ENCODE assay signal across 13 cellular contexts in genomic region chr14:53190938-53191337, GRCh38. TPM values are rescaled to one million over a fixed set of nuclear protein-coding genes. Genes with fewer than 3 reads are reported as not detected.
A peak's percentile ranks its signal among the peaks of the same experiment; 100 is the strongest.
DNase-seq lines count a peak whose midpoint lies in the region; ATAC-seq, FAIRE-seq and TF ChIP-seq lines count a peak whose summit lies in the region.
"Had no signal": no experiment of that assay in that cellular context is flagged by ENCODE, and none has a peak within 500 bp of the region (broad histone marks: within the 10 kb centered on the region; RNA-seq: fewer than 3 reads in every experiment).

No MANE protein-coding gene starts in this region.

- ATAC-seq in HepG2 (no peak), right lobe of liver (no peak), HG02759 (IDR thresholded peaks at IDR 0.05; ENCODE audit: unreplicated experiment) (no peak), GM21825 (IDR thresholded peaks at IDR 0.05; ENCODE audit: unreplicated experiment) (no peak), upper lobe of left lung (ENCODE audit: low FRiP score in 2 of 2) (no peak)

- DNase-seq in HepG2 (ENCODE audit: low spot score) (no peak), right lobe of liver (no peak), iris pigment epithelial cell (ENCODE audit: low read depth) (peak; percentile 62), upper lobe of left lung (no peak), SKM-1 treated with dmso at 0.1 percent for 144 hours (lab: John Stamatoyannopoulos, UW; ENCODE audit: unreplicated experiment) (no peak)
- DNase-seq in activated CD4-positive, alpha-beta memory T cell treated with anti-CD3 and anti-CD28 coated beads, Interleukin-2, amount 10 ng/mL, durations not matched to agents 7 days and 5 days: peak; percentile 24
- DNase-seq: activated gamma-delta T cell treated with Interleukin-2 at 50 U/mL for 16 hours, midbrain, NCI-H146, SIG-M5 had no signal

- no peaks in the 10 kb centered on the region for H3K4me1 ChIP-seq in HepG2 (ENCODE audit: insufficient read depth, low read length)
- H3K4me1 ChIP-seq in right lobe of liver: no peaks in the 10 kb centered on the region
- H3K4me1 ChIP-seq in upper lobe of left lung: no peaks in the 10 kb centered on the region

- no peaks in the 10 kb centered on the region for H3K9me3 Mint-ChIP-seq in activated CD4-positive, alpha-beta memory T cell treated with anti-CD3 and anti-CD28 coated beads, Interleukin-2, amount 10 ng/mL, durations not matched to agents 7 days and 5 days

- TF ChIP-seq EP300 in HepG2 (IDR thresholded peaks at IDR 0.05; ENCODE audit: low read depth in 2 of 2, low read length in 2 of 2): no peak
- no peak for TF ChIP-seq EP300 in HepG2 (CRISPR knock-in tag; IDR thresholded peaks at IDR 0.05; ENCODE audit: borderline replicate concordance)
- TF ChIP-seq EP300 in upper lobe of left lung (IDR thresholded peaks at IDR 0.05): no peak

- FAIRE-seq in HepG2 (lab: Jason Lieb, UNC): no peak

- intact Hi-C loops in HepG2 (cut with micrococcal nuclease; ENCODE audit: unreplicated experiment): no loop called here
- intact Hi-C loops in right lobe of liver (cut with DNase I): no loop called here

- H3K4me3 Mint-ChIP-seq in activated CD4-positive, alpha-beta memory T cell treated with anti-CD3 and anti-CD28 coated beads, Interleukin-2, amount 10 ng/mL, durations not matched to agents 7 days and 5 days: no peak overlapping the region
- H3K4me3 Mint-ChIP-seq: B cell had no signal

- H3K36me3 ChIP-seq in HepG2 (replicated peaks in 1 of 2; ENCODE audit: control insufficient read depth in 1 of 2, insufficient read depth in 2 of 2, low read length in 2 of 2) (no peaks in the 10 kb centered on the region), right lobe of liver (no peaks in the 10 kb centered on the region), upper lobe of left lung (no peaks in the 10 kb centered on the region)

- no peak for TF ChIP-seq POLR2A in HepG2 (IDR thresholded peaks at IDR 0.05; ENCODE audit: insufficient read depth in 1 of 2, low read depth in 2 of 2, low read length in 2 of 2)
- no peak for TF ChIP-seq POLR2A in right lobe of liver (IDR thresholded peaks at IDR 0.05)
- no peak for TF ChIP-seq POLR2A in upper lobe of left lung (IDR thresholded peaks at IDR 0.05)

- H3K36me3 Mint-ChIP-seq in activated CD4-positive, alpha-beta memory T cell treated with anti-CD3 and anti-CD28 coated beads, Interleukin-2, amount 10 ng/mL, durations not matched to agents 7 days and 5 days (ENCODE audit: low read depth): peaks cover 5% of the 10 kb centered on the region

- H3K9me3 ChIP-seq in HepG2 (ENCODE audit: low read length) (no peaks in the 10 kb centered on the region), right lobe of liver (no peaks in the 10 kb centered on the region), upper lobe of left lung (no peaks in the 10 kb centered on the region)

- WGBS in HepG2 (ENCODE audit: low lambda C conversion rate): 0% methylated on average over 2 of the region's 2 CpGs
- 52% methylated on average over 2 of the region's 2 CpGs for WGBS in right lobe of liver (ENCODE audit: insufficient coverage, low coverage, low lambda C conversion rate, missing lambda C conversion rate)
- WGBS in upper lobe of left lung, 2 donors: 67 to 69% methylated on average over 2 of the region's 2 CpGs

- no peak for TF ChIP-seq RAD21 in HepG2 (CRISPR knock-in tag; IDR thresholded peaks at IDR 0.05)

- H3K9ac ChIP-seq in HepG2 (ENCODE audit: insufficient read depth, low read depth, low read length): no peak overlapping the region

- H3K27me3 ChIP-seq in HepG2 (ENCODE audit: control insufficient read depth in 1 of 2, insufficient read depth in 2 of 2, low read length in 2 of 2) (peaks cover 0 to 2% of the 10 kb centered on the region in 2 experiments; a peak in 2 of 5 replicates), right lobe of liver (no peaks in the 10 kb centered on the region), upper lobe of left lung (no peaks in the 10 kb centered on the region)

- H3K4me2 ChIP-seq in HepG2 (ENCODE audit: low read depth, low read length): no peak overlapping the region

- POLR2A ChIA-PET in HepG2 (lab: Yijun Ruan, JAX): no interaction called here
- POLR2A ChIA-PET in activated CD4-positive, alpha-beta memory T cell treated with anti-CD3 and anti-CD28 coated beads, Interleukin-2, amount 10 ng/mL, durations not matched to agents 7 days and 5 days (lab: Charles Lee): interaction anchor here (1.2 to 1.3 kb wide), 2 partner anchors 38 to 81 kb away, joined by 3 to 6 read pairs; partner anchors contain the start of gene DDHD1

- H3K27ac Mint-ChIP-seq in activated CD4-positive, alpha-beta memory T cell treated with anti-CD3 and anti-CD28 coated beads, Interleukin-2, amount 10 ng/mL, durations not matched to agents 7 days and 5 days: no peak overlapping the region
- H3K27ac Mint-ChIP-seq: B cell had no signal

- TF ChIP-seq CTCF in HepG2 (CRISPR knock-in tag; IDR thresholded peaks at IDR 0.05): no peak
- TF ChIP-seq CTCF in right lobe of liver (IDR thresholded peaks at IDR 0.05): no peak
- no peak for TF ChIP-seq CTCF in upper lobe of left lung (IDR thresholded peaks at IDR 0.05)

- peaks cover 17% of the 10 kb centered on the region for H3K4me1 Mint-ChIP-seq in activated CD4-positive, alpha-beta memory T cell treated with anti-CD3 and anti-CD28 coated beads, Interleukin-2, amount 10 ng/mL, durations not matched to agents 7 days and 5 days
- H3K4me1 Mint-ChIP-seq: B cell had no signal

- CTCF ChIA-PET in HepG2 (lab: Yijun Ruan, JAX; ENCODE audit: low intra/inter-chr PET ratio, low total read pairs): no interaction called here
- CTCF ChIA-PET in activated CD4-positive, alpha-beta memory T cell treated with anti-CD3 and anti-CD28 coated beads, Interleukin-2, amount 10 ng/mL, durations not matched to agents 7 days and 5 days (lab: Charles Lee): interaction anchor here (0.7 kb wide), 1 partner anchor 21 kb away, joined by 3 read pairs; no protein-coding TSS in a partner anchor

- no TSS peak for BruUV-seq in HepG2 (replicated peaks; lab: Mats Ljungman, UMichigan)

- H3K4me3 ChIP-seq in HepG2 (replicated peaks in 1 of 3; ENCODE audit: insufficient read depth in 1 of 3, low read depth in 2 of 3, low read length in 3 of 3) (no peak overlapping the region), right lobe of liver (no peak overlapping the region), upper lobe of left lung (no peak overlapping the region)

- H3K27me3 Mint-ChIP-seq in activated CD4-positive, alpha-beta memory T cell treated with anti-CD3 and anti-CD28 coated beads, Interleukin-2, amount 10 ng/mL, durations not matched to agents 7 days and 5 days: no peaks in the 10 kb centered on the region
- H3K27me3 Mint-ChIP-seq: B cell had no signal

- no peaks in the 10 kb centered on the region for H3K79me2 ChIP-seq in HepG2 (ENCODE audit: insufficient read depth, low read length)

- in situ Hi-C loops in HepG2 (cut with HindIII; ENCODE audit: extremely low pct_ligation_motif_present, low pct_unique_long_range_greater_than_20kb): no loop called here

- H3K27ac ChIP-seq in HepG2 (ENCODE audit: extremely low read length, insufficient read depth, low read length): no peak overlapping the region
- H3K27ac ChIP-seq in right lobe of liver: no peak overlapping the region
- H3K27ac ChIP-seq in upper lobe of left lung: no peak overlapping the region

- H4K20me1 ChIP-seq in HepG2 (ENCODE audit: insufficient read depth, low read length): no peaks in the 10 kb centered on the region

- H2AFZ ChIP-seq in HepG2 (ENCODE audit: low read length): no peak overlapping the region

TF ChIP-seq in HepG2, 621 proteins besides CTCF, POLR2A, EP300 and RAD21:
- peak; percentile 34 for TF ChIP-seq MAFF (IDR thresholded peaks at IDR 0.05; ENCODE audit: low read depth, low read length)
- peak; percentile 37 to 56; a peak in 3 of 4 replicates for TF ChIP-seq MAFK (conservative IDR thresholded peaks at IDR 0.05 in 1 of 2, IDR thresholded peaks at IDR 0.05 in 1 of 2; ENCODE audit: low read length in 2 of 2)
- no peak for TF ChIP-seq RFXAP (CRISPR knock-in tag; IDR thresholded peaks at IDR 0.05; ENCODE audit: borderline replicate concordance)

RNA-seq across cellular contexts. Expression of gene DDHD1, which starts 37.8 kb away (rescaled TPM):
- total RNA-seq in HepG2 (2016; rRNA removed; fragmentation: Illumina TruSeq; extraction: Trizol): 7.2 and 8.3 TPM in 2 replicates
- total RNA-seq in HepG2 (2016; cell fraction: cytosol; rRNA removed; fragmentation: Illumina TruSeq; extraction: Trizol; ENCODE audit: low read depth): 1.5 TPM in 2 replicates
- 8.2 TPM in 2 replicates for total RNA-seq in HepG2 (2016; cell fraction: insoluble cytoplasmic fraction; rRNA removed; fragmentation: Illumina TruSeq; extraction: Trizol)
- total RNA-seq in HepG2 (2016; cell fraction: membrane; rRNA removed; fragmentation: Illumina TruSeq; extraction: Trizol): 3.4 and 3.6 TPM in 2 replicates
- total RNA-seq in HepG2 (2016; cell fraction: nucleus; rRNA removed; fragmentation: Illumina TruSeq; extraction: Trizol): 20.5 and 21.3 TPM in 2 replicates
- polyA plus RNA-seq in HepG2 (2011; rRNA removed): 3.3 and 4.6 TPM in 2 replicates
- 1.1 and 1.8 TPM in 2 replicates for polyA plus RNA-seq in HepG2 (2011; cell fraction: cytosol; rRNA removed)
- 5.3 and 6.3 TPM in 2 replicates for polyA plus RNA-seq in HepG2 (2011; cell fraction: nucleus; rRNA removed)
- 3.3 and 3.5 TPM in 2 replicates for polyA plus RNA-seq in HepG2 (2012)
- 0.19 and 0.20 TPM in 2 replicates for polyA plus RNA-seq in HepG2 (2016; cell fraction: cytosol; fragmentation: Illumina TruSeq; extraction: Trizol; ENCODE audit: low read depth)
- 5.9 and 6.3 TPM in 2 replicates for polyA plus RNA-seq in HepG2 (2016; cell fraction: insoluble cytoplasmic fraction; fragmentation: Illumina TruSeq; extraction: Trizol; ENCODE audit: low read depth)
- 1.0 and 1.2 TPM in 2 replicates for polyA plus RNA-seq in HepG2 (2016; cell fraction: membrane; fragmentation: Illumina TruSeq; extraction: Trizol; ENCODE audit: low read depth)
- 9.7 and 11.0 TPM in 2 replicates for polyA plus RNA-seq in HepG2 (2016; cell fraction: nucleus; fragmentation: Illumina TruSeq; extraction: Trizol; ENCODE audit: insufficient read depth, low read depth)
- 5.2 and 10.4 TPM in 2 replicates for polyA minus RNA-seq in HepG2 (2011; rRNA and poly(A)+ RNA removed; ENCODE audit: low replicate concordance)
- polyA minus RNA-seq in HepG2 (2011; cell fraction: cytosol; rRNA and poly(A)+ RNA removed): 3.8 and 5.5 TPM in 2 replicates
- polyA minus RNA-seq in HepG2 (2011; cell fraction: nucleus; rRNA and poly(A)+ RNA removed): 66.2 and 71.5 TPM in 2 replicates
- total RNA-seq in right lobe of liver: 1 to 10 TPM; 2.7 to 8.4 (median 6.0) TPM
- total RNA-seq in activated CD4-positive, alpha-beta memory T cell treated with anti-CD3 and anti-CD28 coated beads, Interleukin-2, amount 10 ng/mL, durations not matched to agents 7 days and 5 days: 10 to 100 TPM; 53.6 to 58.5 TPM
- 10 to 100 TPM; 18.4 to 30.8 (median 25.8) TPM for total RNA-seq in upper lobe of left lung

Comparison
In these comparisons a context has a peak if more than half of its experiments do, and no peak if none do; other contexts are left out.
1. DNase-seq: peak in activated CD4-positive, alpha-beta memory T cell treated with anti-CD3 and anti-CD28 coated beads, Interleukin-2, amount 10 ng/mL, durations not matched to agents 7 days and 5 days (single experiment) and iris pigment epithelial cell (single experiment); none in HepG2 (single experiment), right lobe of liver (0 of 3), upper lobe of left lung (0 of 2) and SKM-1 treated with dmso at 0.1 percent for 144 hours (single experiment).